ENCODE assay signal across 8 cellular contexts in genomic region chr2:29314816-29315571, GRCh38.
DNase-seq lines count a peak whose midpoint lies in the region; ATAC-seq, FAIRE-seq and TF ChIP-seq lines count a peak whose summit lies in the region.

No MANE protein-coding gene starts in this region.

- H3K9me1 ChIP-seq in keratinocyte (ENCODE audit: control insufficient read depth, extremely low read depth, insufficient read depth, low read length) = no peaks in the 10 kb centered on the region

- H3K27me3 Mint-ChIP-seq in activated T-cell treated with anti-CD3 and anti-CD28 coated beads, Interleukin-2, amount 50 U/mL, for 24 hours = peaks cover 36% of the 10 kb centered on the region
- peaks cover 24% of the 10 kb centered on the region for H3K27me3 Mint-ChIP-seq in HFFc6 (ENCODE audit: insufficient read depth)

- H3K27ac Mint-ChIP-seq in activated T-cell treated with anti-CD3 and anti-CD28 coated beads, Interleukin-2, amount 50 U/mL, for 24 hours = peak overlapping the region; percentile 85
- no peak overlapping the region for H3K27ac Mint-ChIP-seq in HFFc6

- H3K9ac ChIP-seq in keratinocyte (ENCODE audit: control insufficient read depth, extremely low read depth, insufficient read depth, low read length) = peak overlapping the region; percentile 3

- H3K27me3 ChIP-seq in keratinocyte (ENCODE audit: control insufficient read depth, extremely low read depth, insufficient read depth, low read length) (no peaks in the 10 kb centered on the region), uterus (no peaks in the 10 kb centered on the region)

- H3K79me2 ChIP-seq in keratinocyte (ENCODE audit: control insufficient read depth, insufficient read depth, low read length) = no peaks in the 10 kb centered on the region

- H3K27ac ChIP-seq in HEK293 (ENCODE audit: extremely low read depth, low read depth, low read length) = no peak overlapping the region
- H3K27ac ChIP-seq in keratinocyte (ENCODE audit: control insufficient read depth, insufficient read depth, low read length) = no peak overlapping the region
- no peak overlapping the region for H3K27ac ChIP-seq in uterus

- TF ChIP-seq CTCF in HEK293 (tag by site-specific recombination; IDR thresholded peaks at IDR 0.05) = no peak
- TF ChIP-seq CTCF in keratinocyte (optimal IDR thresholded peaks at IDR 0.05 in 1 of 3, IDR thresholded peaks at IDR 0.05 in 1 of 3, conservative IDR thresholded peaks at IDR 0.05 in 1 of 3; ENCODE audit: extremely low read depth in 1 of 3, insufficient read depth in 2 of 3, low read length in 3 of 3) = peak; percentile 15 to 56 (median 28)
- no peak for TF ChIP-seq CTCF in uterus (IDR thresholded peaks at IDR 0.05)
- TF ChIP-seq CTCF in HFFc6 (IDR thresholded peaks at IDR 0.05) = no peak

- H3K4me1 Mint-ChIP-seq in activated T-cell treated with anti-CD3 and anti-CD28 coated beads, Interleukin-2, amount 50 U/mL, for 24 hours (ENCODE audit: low read depth) = peaks cover 41% of the 10 kb centered on the region
- H3K4me1 Mint-ChIP-seq in HFFc6 (ENCODE audit: low read depth) = no peaks in the 10 kb centered on the region

- no peaks in the 10 kb centered on the region for H4K20me1 ChIP-seq in keratinocyte (ENCODE audit: control insufficient read depth, extremely low read depth, insufficient read depth, low read length)

- POLR2A ChIA-PET in HEK293 (lab: Yijun Ruan, JAX) = no interaction called here

- no peaks in the 10 kb centered on the region for H3K36me3 Mint-ChIP-seq in activated T-cell treated with anti-CD3 and anti-CD28 coated beads, Interleukin-2, amount 50 U/mL, for 24 hours (ENCODE audit: low read depth)
- H3K36me3 Mint-ChIP-seq in HFFc6 (ENCODE audit: low read depth) = no peaks in the 10 kb centered on the region

- peak; percentile 77 to 87 for DNase-seq in NCI-H526 (lab: John Stamatoyannopoulos, UW)
- DNase-seq in activated T-cell treated with anti-CD3 and anti-CD28 coated beads, Interleukin-2, amount 50 U/mL, for 24 hours = peak; percentile 72
- DNase-seq in keratinocyte (ENCODE audit: low read depth, low spot score) = no peak
- DNase-seq in stimulated activated CD4-positive, alpha-beta T cell treated with anti-CD3 and anti-CD28 coated beads, TNF-alpha, amount 100 ng/mL, for 48 hours (ENCODE audit: low read depth in 3 of 3) = peak in 2 of 3 donors; percentile 36 to 52
- DNase-seq in uterus = no peak
- no peak for DNase-seq in HFFc6

- H3K9me3 Mint-ChIP-seq in activated T-cell treated with anti-CD3 and anti-CD28 coated beads, Interleukin-2, amount 50 U/mL, for 24 hours = no peaks in the 10 kb centered on the region
- H3K9me3 Mint-ChIP-seq in HFFc6 = no peaks in the 10 kb centered on the region

- CTCF ChIA-PET in HEK293 (lab: Yijun Ruan, JAX) = interaction anchor here (0.6 to 1.2 kb wide), 8 partner anchors 9 to 770 kb away, joined by 3 to 6 read pairs (median 3); no protein-coding TSS in a partner anchor

- H2AFZ ChIP-seq in keratinocyte (ENCODE audit: control insufficient read depth, low read length) = peak overlapping the region; percentile 37

- H3K36me3 ChIP-seq in HEK293 (ENCODE audit: control insufficient read depth in 2 of 2, insufficient read depth in 1 of 2, low read length in 2 of 2) (no peaks in the 10 kb centered on the region), keratinocyte (ENCODE audit: control insufficient read depth in 2 of 2, extremely low read depth in 1 of 2, insufficient read depth in 2 of 2, low read length in 2 of 2) (no peaks in the 10 kb centered on the region), uterus (no peaks in the 10 kb centered on the region)

- peak overlapping the region; percentile 79 for H3K4me2 ChIP-seq in keratinocyte (ENCODE audit: control insufficient read depth, extremely low read depth, insufficient read depth, low read depth, low read length)

- no peaks in the 10 kb centered on the region; the same call in 1 of the 2 replicates for H3K4me1 ChIP-seq in HEK293 (ENCODE audit: control insufficient read depth, insufficient read depth, low read length)
- H3K4me1 ChIP-seq in keratinocyte (ENCODE audit: control insufficient read depth, extremely low read depth, insufficient read depth, low read length) = peaks cover 13% of the 10 kb centered on the region
- no peaks in the 10 kb centered on the region for H3K4me1 ChIP-seq in uterus

- peak; percentile 56 for FAIRE-seq in keratinocyte (lab: Jason Lieb, UNC)

- intact Hi-C loops in uterus (cut with DNase I; ENCODE audit: low total_unique reads) = no loop called here

- TF ChIP-seq POLR2A in uterus (IDR thresholded peaks at IDR 0.05) = no peak

- H3K4me3 ChIP-seq in HEK293 (ENCODE audit: low read depth, low read length) (peak overlapping the region; percentile 19), keratinocyte (ENCODE audit: control insufficient read depth in 2 of 3, extremely low read depth in 1 of 3, insufficient read depth in 2 of 3, low read depth in 1 of 3, low read length in 3 of 3) (peak overlapping the region in 2 of 3 experiments; percentile 15 to 63), uterus (no peak overlapping the region)

- peak overlapping the region; percentile 75 for H3K4me3 Mint-ChIP-seq in activated T-cell treated with anti-CD3 and anti-CD28 coated beads, Interleukin-2, amount 50 U/mL, for 24 hours
- H3K4me3 Mint-ChIP-seq in HFFc6 = no peak overlapping the region

- dilution Hi-C loops in keratinocyte (cut with MboI; ENCODE audit: extremely low pct_ligation_motif_present, low sequenced_read_pairs) = no loop called here

- peak; percentile 78 for ATAC-seq in GM18502 (IDR thresholded peaks at IDR 0.05; ENCODE audit: poor library complexity, unreplicated experiment)

- no peaks in the 10 kb centered on the region for H3K9me3 ChIP-seq in HEK293 (ENCODE audit: control insufficient read depth, insufficient read depth, low read depth, low read length)
- no peaks in the 10 kb centered on the region for H3K9me3 ChIP-seq in keratinocyte (ENCODE audit: control insufficient read depth, low read depth, low read length)
- no peaks in the 10 kb centered on the region for H3K9me3 ChIP-seq in uterus

TF ChIP-seq in HEK293, 187 proteins besides CTCF, POLR2A, EP300 and RAD21:
- no peak for TF ChIP-seq MEIS1 (CRISPR knock-in tag; IDR thresholded peaks at IDR 0.05; ENCODE audit: borderline replicate concordance)
- peak; percentile 31; the same call in 1 of the 2 replicates for TF ChIP-seq ZNF335 (tag by site-specific recombination; conservative IDR thresholded peaks at IDR 0.05)
- no peak for TF ChIP-seq ZNF112 (tag by site-specific recombination; IDR thresholded peaks at IDR 0.05)
- TF ChIP-seq ZNF555 (tag by site-specific recombination; conservative IDR thresholded peaks at IDR 0.05) = no peak
- TF ChIP-seq ZNF610 (tag by site-specific recombination; IDR thresholded peaks at IDR 0.05; ENCODE audit: borderline replicate concordance) = no peak
- no peak for TF ChIP-seq ZNF529 (tag by site-specific recombination; IDR thresholded peaks at IDR 0.05; ENCODE audit: insufficient replicate concordance)
- no peak for TF ChIP-seq MYNN (tag by site-specific recombination; IDR thresholded peaks at IDR 0.05; ENCODE audit: borderline replicate concordance)
- no peak for TF ChIP-seq ZNF174 (tag by site-specific recombination; IDR thresholded peaks at IDR 0.05)
- TF ChIP-seq, protein P1, sequence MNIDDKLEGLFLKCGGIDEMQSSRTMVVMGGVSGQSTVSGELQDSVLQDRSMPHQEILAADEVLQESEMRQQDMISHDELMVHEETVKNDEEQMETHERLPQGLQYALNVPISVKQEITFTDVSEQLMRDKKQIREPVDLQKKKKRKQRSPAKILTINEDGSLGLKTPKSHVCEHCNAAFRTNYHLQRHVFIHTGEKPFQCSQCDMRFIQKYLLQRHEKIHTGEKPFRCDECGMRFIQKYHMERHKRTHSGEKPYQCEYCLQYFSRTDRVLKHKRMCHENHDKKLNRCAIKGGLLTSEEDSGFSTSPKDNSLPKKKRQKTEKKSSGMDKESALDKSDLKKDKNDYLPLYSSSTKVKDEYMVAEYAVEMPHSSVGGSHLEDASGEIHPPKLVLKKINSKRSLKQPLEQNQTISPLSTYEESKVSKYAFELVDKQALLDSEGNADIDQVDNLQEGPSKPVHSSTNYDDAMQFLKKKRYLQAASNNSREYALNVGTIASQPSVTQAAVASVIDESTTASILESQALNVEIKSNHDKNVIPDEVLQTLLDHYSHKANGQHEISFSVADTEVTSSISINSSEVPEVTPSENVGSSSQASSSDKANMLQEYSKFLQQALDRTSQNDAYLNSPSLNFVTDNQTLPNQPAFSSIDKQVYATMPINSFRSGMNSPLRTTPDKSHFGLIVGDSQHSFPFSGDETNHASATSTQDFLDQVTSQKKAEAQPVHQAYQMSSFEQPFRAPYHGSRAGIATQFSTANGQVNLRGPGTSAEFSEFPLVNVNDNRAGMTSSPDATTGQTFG (tag by site-specific recombination; IDR thresholded peaks at IDR 0.05; ENCODE audit: borderline replicate concordance) = no peak
- TF ChIP-seq ZNF221 (tag by site-specific recombination; IDR thresholded peaks at IDR 0.05; ENCODE audit: borderline replicate concordance) = no peak
- TF ChIP-seq ZNF18 (tag by site-specific recombination; IDR thresholded peaks at IDR 0.05) = no peak
- peak; percentile 79 for TF ChIP-seq ZNF341 (tag by site-specific recombination; IDR thresholded peaks at IDR 0.05; ENCODE audit: low read depth)
- no peak for TF ChIP-seq ZNF2 (tag by site-specific recombination; IDR thresholded peaks at IDR 0.05)
- no peak for TF ChIP-seq ZNF394 (tag by site-specific recombination; IDR thresholded peaks at IDR 0.05; ENCODE audit: borderline replicate concordance)
- TF ChIP-seq ZNF184 (tag by site-specific recombination; IDR thresholded peaks at IDR 0.05) = peak; percentile 60; the same call in 1 of the 2 replicates
- TF ChIP-seq PRDM1 (tag by site-specific recombination; IDR thresholded peaks at IDR 0.05) = no peak
- TF ChIP-seq ZSCAN30 (tag by site-specific recombination; IDR thresholded peaks at IDR 0.05) = no peak
- TF ChIP-seq ZNF274 (IDR thresholded peaks at IDR 0.05; ENCODE audit: low read length) = no peak
- no peak for TF ChIP-seq ZNF274 (tag by site-specific recombination; IDR thresholded peaks at IDR 0.05; ENCODE audit: borderline replicate concordance)

Comparison
In these comparisons a context has a peak if more than half of its experiments do, and no peak if none do; other contexts are left out.
1. H3K4me3 ChIP-seq: peak in HEK293 (single experiment) and keratinocyte (2 of 3); none in uterus (0 of 2).
2. CTCF ChIP-seq: peak in keratinocyte (3 of 3); none in HEK293 (single experiment), uterus (0 of 4) and HFFc6 (single experiment).
3. DNase-seq: peak in NCI-H526 (2 of 2), activated T-cell treated with anti-CD3 and anti-CD28 coated beads, Interleukin-2, amount 50 U/mL, for 24 hours (single experiment) and stimulated activated CD4-positive, alpha-beta T cell treated with anti-CD3 and anti-CD28 coated beads, TNF-alpha, amount 100 ng/mL, for 48 hours (2 of 3); none in keratinocyte (single experiment), uterus (0 of 2) and HFFc6 (single experiment).